34 cellular contexts compared by ENCODE assay signal in genomic region chr6:45630801-45631200, GRCh38.
DNase-seq lines count a peak whose midpoint lies in the region; ATAC-seq, FAIRE-seq and TF ChIP-seq lines count a peak whose summit lies in the region.
"Had no signal": no experiment of that assay in that cellular context is flagged by ENCODE, and none has a peak within 500 bp of the region (broad histone marks: within the 10 kb centered on the region; RNA-seq: fewer than 3 reads in every experiment).

No MANE protein-coding gene starts in this region.

- no peak overlapping the region for H3K4me3 Mint-ChIP-seq in HFFc6
- no peak overlapping the region for H3K4me3 Mint-ChIP-seq in stimulated activated memory B cell treated with anti-CD40 and anti-IgM and Interleukin-4, amounts not matched to agents 10 μg/mL and 1 μg/mL and 100 μg/mL, for 72 hours
- H3K4me3 Mint-ChIP-seq: activated CD8-positive, alpha-beta T cell treated with anti-CD3 and anti-CD28 coated beads for 36 hours; B cell; CD8-positive, alpha-beta memory T cell; endodermal cell; nephron progenitor cell; stimulated activated naive B cell treated with anti-CD40 and anti-IgM and Interleukin-4, amounts not matched to agents 10 μg/mL and 1 μg/mL and 100 μg/mL, for 72 hours had no signal

- TF ChIP-seq POLR2A in transverse colon (IDR thresholded peaks at IDR 0.05): no peak

- TF ChIP-seq CTCF in HFFc6 (IDR thresholded peaks at IDR 0.05) (no peak), transverse colon (IDR thresholded peaks at IDR 0.05) (no peak)

- no peaks in the 10 kb centered on the region for H3K9me3 ChIP-seq in transverse colon
- H3K9me3 ChIP-seq: esophagus muscularis mucosa, HAP-1, ovary, upper lobe of right lung had no signal

- H3K27ac Mint-ChIP-seq in HFFc6: peak overlapping the region; percentile 50
- H3K27ac Mint-ChIP-seq in stimulated activated memory B cell treated with anti-CD40 and anti-IgM and Interleukin-4, amounts not matched to agents 10 μg/mL and 1 μg/mL and 100 μg/mL, for 72 hours: no peak overlapping the region
- H3K27ac Mint-ChIP-seq: activated CD8-positive, alpha-beta T cell treated with anti-CD3 and anti-CD28 coated beads for 36 hours; B cell; CD8-positive, alpha-beta memory T cell; endodermal cell; nephron progenitor cell; stimulated activated naive B cell treated with anti-CD40 and anti-IgM and Interleukin-4, amounts not matched to agents 10 μg/mL and 1 μg/mL and 100 μg/mL, for 72 hours had no signal

- no peaks in the 10 kb centered on the region for H3K27me3 ChIP-seq in transverse colon
- H3K27me3 ChIP-seq: brain microvascular endothelial cell, esophagus muscularis mucosa, ovary, upper lobe of right lung had no signal

- no peak for ATAC-seq in stimulated activated memory B cell treated with anti-CD40 and anti-IgM and Interleukin-4, amounts not matched to agents 10 μg/mL and 1 μg/mL and 100 μg/mL, for 72 hours
- ATAC-seq: activated CD8-positive, alpha-beta T cell treated with anti-CD3 and anti-CD28 coated beads for 36 hours; left colon; stimulated activated naive B cell treated with anti-CD40 and anti-IgM and Interleukin-4, amounts not matched to agents 10 μg/mL and 1 μg/mL and 100 μg/mL, for 72 hours; upper lobe of right lung had no signal

- H3K27me3 Mint-ChIP-seq in HFFc6 (ENCODE audit: insufficient read depth): peaks cover 5% of the 10 kb centered on the region
- H3K27me3 Mint-ChIP-seq in stimulated activated memory B cell treated with anti-CD40 and anti-IgM and Interleukin-4, amounts not matched to agents 10 μg/mL and 1 μg/mL and 100 μg/mL, for 72 hours: no peaks in the 10 kb centered on the region
- H3K27me3 Mint-ChIP-seq: activated CD8-positive, alpha-beta T cell treated with anti-CD3 and anti-CD28 coated beads for 36 hours; CD8-positive, alpha-beta memory T cell had no signal

- peak; percentile 93 for FAIRE-seq in endometrium (lab: Jason Lieb, UNC)
- FAIRE-seq: GM12892 had no signal

- intact Hi-C loops in transverse colon (cut with DNase I; ENCODE audit: low total_unique reads): no loop called here

- no peak overlapping the region for H3K4me3 ChIP-seq in transverse colon
- H3K4me3 ChIP-seq: esophagus muscularis mucosa, HAP-1, ovary, upper lobe of right lung had no signal

- in situ Hi-C loops in transverse colon (cut with MboI; ENCODE audit: low pct_ligation_motif_present in 1 of 4, low pct_unique_long_range_greater_than_20kb in 1 of 4, low sequenced_read_pairs in 3 of 4): no loop called here

- peaks cover 34% of the 10 kb centered on the region for H3K4me1 Mint-ChIP-seq in HFFc6 (ENCODE audit: low read depth)
- no peaks in the 10 kb centered on the region for H3K4me1 Mint-ChIP-seq in stimulated activated memory B cell treated with anti-CD40 and anti-IgM and Interleukin-4, amounts not matched to agents 10 μg/mL and 1 μg/mL and 100 μg/mL, for 72 hours
- H3K4me1 Mint-ChIP-seq: B cell; endodermal cell; stimulated activated naive B cell treated with anti-CD40 and anti-IgM and Interleukin-4, amounts not matched to agents 10 μg/mL and 1 μg/mL and 100 μg/mL, for 72 hours had no signal

- no peaks in the 10 kb centered on the region for H3K36me3 Mint-ChIP-seq in HFFc6 (ENCODE audit: low read depth)
- H3K36me3 Mint-ChIP-seq in stimulated activated memory B cell treated with anti-CD40 and anti-IgM and Interleukin-4, amounts not matched to agents 10 μg/mL and 1 μg/mL and 100 μg/mL, for 72 hours: no peaks in the 10 kb centered on the region
- H3K36me3 Mint-ChIP-seq: stimulated activated naive B cell treated with anti-CD40 and anti-IgM and Interleukin-4, amounts not matched to agents 10 μg/mL and 1 μg/mL and 100 μg/mL, for 72 hours had no signal

- no peak for TF ChIP-seq EP300 in transverse colon (IDR thresholded peaks at IDR 0.05; ENCODE audit: low read depth)

- WGBS in transverse colon (ENCODE audit: low coverage in 1 of 2), 2 donors: 80% methylated on average over 4 of the region's 4 CpGs; no CpG with 5 or more reads in 1 of the 2 donors

- H3K27ac ChIP-seq in transverse colon: peak overlapping the region in 3 of 4 donors; percentile 2 to 23 (median 21)
- H3K27ac ChIP-seq: brain microvascular endothelial cell, esophagus muscularis mucosa, ovary, upper lobe of right lung had no signal

- no peaks in the 10 kb centered on the region for H3K4me1 ChIP-seq in transverse colon
- H3K4me1 ChIP-seq: esophagus muscularis mucosa, HAP-1, upper lobe of right lung had no signal

- H3K36me3 ChIP-seq in transverse colon: no peaks in the 10 kb centered on the region
- H3K36me3 ChIP-seq: brain microvascular endothelial cell, esophagus muscularis mucosa, HAP-1, ovary, upper lobe of right lung had no signal

- peak; percentile 38 for DNase-seq in NCI-H345 (lab: John Stamatoyannopoulos, UW)
- DNase-seq in NCI-H345 treated with DMSO at 0.1 percent for 48 hours (lab: John Stamatoyannopoulos, UW; ENCODE audit: unreplicated experiment): no peak
- no peak for DNase-seq in HFFc6
- no peak for DNase-seq in transverse colon
- no peak for DNase-seq in SHP77 (lab: John Stamatoyannopoulos, UW)
- no peak for DNase-seq in iPS-NIHi11 (ENCODE audit: low spot score)
- DNase-seq: 8988T; activated CD4-positive, alpha-beta T cell treated with anti-CD3 and anti-CD28 coated beads for 1 hour; activated CD8-positive, alpha-beta memory T cell treated with anti-CD3 and anti-CD28 coated beads, Interleukin-2, amount 50 U/mL, for 48 hours; activated CD8-positive, alpha-beta T cell treated with anti-CD3 and anti-CD28 coated beads for 36 hours; activated naive CD4-positive, alpha-beta T cell treated with anti-CD3 and anti-CD28 coated beads, Interleukin-2, amount 50 U/mL, for 16 hours; amniotic stem cell; brain microvascular endothelial cell; CD8-positive, alpha-beta memory T cell; cerebellar nuclear complex; dermis blood vessel endothelial cell; endodermal cell; KBM-7; left colon; NCI-H1092 treated with DMSO at 0.1 percent for 48 hours; NCI-H1694 treated with DMSO at 0.1 percent for 48 hours; NCI-H524 treated with DMSO at 0.1 percent for 48 hours; nephron progenitor cell; ovary; SIG-M5; stimulated activated naive B cell treated with anti-CD40 and anti-IgM and Interleukin-4, amounts not matched to agents 10 μg/mL and 1 μg/mL and 100 μg/mL, for 72 hours; SW 1271; upper lobe of right lung had no signal

- H3K9me3 Mint-ChIP-seq in HFFc6: no peaks in the 10 kb centered on the region
- H3K9me3 Mint-ChIP-seq in stimulated activated memory B cell treated with anti-CD40 and anti-IgM and Interleukin-4, amounts not matched to agents 10 μg/mL and 1 μg/mL and 100 μg/mL, for 72 hours: no peaks in the 10 kb centered on the region
- H3K9me3 Mint-ChIP-seq: activated CD8-positive, alpha-beta T cell treated with anti-CD3 and anti-CD28 coated beads for 36 hours; CD8-positive, alpha-beta memory T cell; endodermal cell; nephron progenitor cell had no signal
